24 cellular contexts compared by ENCODE assay signal in genomic region chr20:20406306-20406705, GRCh38. TPM values are rescaled to one million over a fixed set of nuclear protein-coding genes. Genes with fewer than 3 reads are reported as not detected.
A peak's percentile ranks its signal among the peaks of the same experiment; 100 is the strongest.
DNase-seq lines count a peak whose midpoint lies in the region; ATAC-seq and TF ChIP-seq lines count a peak whose summit lies in the region.
"Had no signal": no experiment of that assay in that cellular context is flagged by ENCODE, and none has a peak within 500 bp of the region (broad histone marks: within the 10 kb centered on the region; RNA-seq: fewer than 3 reads in every experiment).

No MANE protein-coding gene starts in this region.

- no CpG with 5 or more reads among the region's 2 CpGs for WGBS in mesendoderm (ENCODE audit: extremely low coverage, insufficient coverage, low lambda C conversion rate)

- H3K4me2 ChIP-seq in mesendoderm (ENCODE audit: low read length), result no peak overlapping the region
- H3K4me2 ChIP-seq: BLaER1 treated with 17β-estradiol and CSF1 and Interleukin-3, amounts not matched to agents 10 nM and 100 nM had no signal

- no peaks in the 10 kb centered on the region for H3K9me3 Mint-ChIP-seq in stimulated activated naive CD8-positive, alpha-beta T cell treated with anti-CD3 and anti-CD28 coated beads, Interleukin-15, Interleukin-2, amounts not matched to agents 100 ng/mL and 50 ng/mL, for 24 hours
- no peaks in the 10 kb centered on the region for H3K9me3 Mint-ChIP-seq in stimulated activated naive CD8-positive, alpha-beta T cell treated with anti-CD3 and anti-CD28 coated beads, Interleukin-15, amount 100 ng/mL, for 72 hours
- H3K9me3 Mint-ChIP-seq in activated T-helper 1 cell treated with anti-CD3 and anti-CD28 coated beads, Interleukin-12 subunit alpha, Interleukin-12 subunit beta, Interleukin-2, Interleukin-4 antibody, amounts not matched to agents 30 ng/mL and 10 ng/mL and 1 ng/mL, durations not matched to agents 14 hours and 24 hours and 36 hours, result no peaks in the 10 kb centered on the region
- H3K9me3 Mint-ChIP-seq: CD4-positive, alpha-beta T cell had no signal

- H3K27me3 Mint-ChIP-seq in stimulated activated naive CD8-positive, alpha-beta T cell treated with anti-CD3 and anti-CD28 coated beads, Interleukin-15, Interleukin-2, amounts not matched to agents 100 ng/mL and 50 ng/mL, for 24 hours, result no peaks in the 10 kb centered on the region
- no peaks in the 10 kb centered on the region for H3K27me3 Mint-ChIP-seq in stimulated activated naive CD8-positive, alpha-beta T cell treated with anti-CD3 and anti-CD28 coated beads, Interleukin-15, amount 100 ng/mL, for 72 hours
- H3K27me3 Mint-ChIP-seq in activated T-helper 1 cell treated with anti-CD3 and anti-CD28 coated beads, Interleukin-12 subunit alpha, Interleukin-12 subunit beta, Interleukin-2, Interleukin-4 antibody, amounts not matched to agents 30 ng/mL and 10 ng/mL and 1 ng/mL, durations not matched to agents 14 hours and 24 hours and 36 hours (ENCODE audit: insufficient read depth), result no peaks in the 10 kb centered on the region
- H3K27me3 Mint-ChIP-seq: CD4-positive, alpha-beta T cell had no signal

- no peak overlapping the region for H3K27ac ChIP-seq in coronary artery
- H3K27ac ChIP-seq in mesendoderm (ENCODE audit: low read depth, low read length), result no peak overlapping the region
- H3K27ac ChIP-seq in A673 (ENCODE audit: low read depth, low read length, poor library complexity, severe bottlenecking), result no peak overlapping the region
- H3K27ac ChIP-seq: BLaER1 treated with 17β-estradiol and CSF1 and Interleukin-3, amounts not matched to agents 10 nM and 100 nM; RWPE1 had no signal

- POLR2A ChIA-PET in A673 (lab: Charles Lee; ENCODE audit: low non-redundant PET), result no interaction called here

- peaks cover 3% of the 10 kb centered on the region for H3K4me1 Mint-ChIP-seq in stimulated activated naive CD8-positive, alpha-beta T cell treated with anti-CD3 and anti-CD28 coated beads, Interleukin-15, Interleukin-2, amounts not matched to agents 100 ng/mL and 50 ng/mL, for 24 hours (ENCODE audit: low read depth)
- no peaks in the 10 kb centered on the region for H3K4me1 Mint-ChIP-seq in stimulated activated naive CD8-positive, alpha-beta T cell treated with anti-CD3 and anti-CD28 coated beads, Interleukin-15, amount 100 ng/mL, for 72 hours
- H3K4me1 Mint-ChIP-seq in activated T-helper 1 cell treated with anti-CD3 and anti-CD28 coated beads, Interleukin-12 subunit alpha, Interleukin-12 subunit beta, Interleukin-2, Interleukin-4 antibody, amounts not matched to agents 30 ng/mL and 10 ng/mL and 1 ng/mL, durations not matched to agents 14 hours and 24 hours and 36 hours (ENCODE audit: low read depth), result no peaks in the 10 kb centered on the region

- peaks cover 25% of the 10 kb centered on the region for H3K36me3 Mint-ChIP-seq in stimulated activated naive CD8-positive, alpha-beta T cell treated with anti-CD3 and anti-CD28 coated beads, Interleukin-15, Interleukin-2, amounts not matched to agents 100 ng/mL and 50 ng/mL, for 24 hours (ENCODE audit: low read depth)
- peaks cover 3% of the 10 kb centered on the region for H3K36me3 Mint-ChIP-seq in activated T-helper 1 cell treated with anti-CD3 and anti-CD28 coated beads, Interleukin-12 subunit alpha, Interleukin-12 subunit beta, Interleukin-2, Interleukin-4 antibody, amounts not matched to agents 30 ng/mL and 10 ng/mL and 1 ng/mL, durations not matched to agents 14 hours and 24 hours and 36 hours (ENCODE audit: low read depth)

- no peaks in the 10 kb centered on the region for H3K27me3 ChIP-seq in mesendoderm (ENCODE audit: insufficient read depth, low read length, poor library complexity)
- H3K27me3 ChIP-seq in A673 (replicated peaks; ENCODE audit: insufficient read depth, low read depth, low read length, poor library complexity), result no peaks in the 10 kb centered on the region
- H3K27me3 ChIP-seq: BLaER1 treated with 17β-estradiol and CSF1 and Interleukin-3, amounts not matched to agents 10 nM and 100 nM had no signal

- BruUV-seq in A673 (replicated peaks; lab: Mats Ljungman, UMichigan), result no TSS peak

- intact Hi-C loops in activated T-helper 1 cell treated with anti-CD3 and anti-CD28 coated beads, Interleukin-12 subunit alpha, Interleukin-12 subunit beta, Interleukin-2, Interleukin-4 antibody, amounts not matched to agents 30 ng/mL and 10 ng/mL and 1 ng/mL, durations not matched to agents 14 hours and 24 hours and 36 hours (cut with micrococcal nuclease), result loop anchor here (5.0 kb wide), 1 partner anchor 34 kb away; no protein-coding TSS in a partner anchor
- intact Hi-C loops in A673 (cut with micrococcal nuclease; ENCODE audit: unreplicated experiment), result no loop called here

- H2BK5ac ChIP-seq in mesendoderm (ENCODE audit: low read length), result no peak overlapping the region

- TF ChIP-seq CTCF in coronary artery (IDR thresholded peaks at IDR 0.05), result no peak
- TF ChIP-seq CTCF in A673 (conservative IDR thresholded peaks at IDR 0.05; ENCODE audit: low read depth, low read length), result no peak

- H3K79me1 ChIP-seq in mesendoderm (ENCODE audit: low read length), result no peaks in the 10 kb centered on the region

- no peak overlapping the region for H4K8ac ChIP-seq in mesendoderm (ENCODE audit: low read depth, low read length)

- peak overlapping the region; percentile 60 for H3K27ac Mint-ChIP-seq in stimulated activated naive CD8-positive, alpha-beta T cell treated with anti-CD3 and anti-CD28 coated beads, Interleukin-15, Interleukin-2, amounts not matched to agents 100 ng/mL and 50 ng/mL, for 24 hours
- peak overlapping the region in 1 of 2 donors; percentile 34 for H3K27ac Mint-ChIP-seq in stimulated activated naive CD8-positive, alpha-beta T cell treated with anti-CD3 and anti-CD28 coated beads, Interleukin-15, amount 100 ng/mL, for 72 hours
- peak overlapping the region; percentile 5 for H3K27ac Mint-ChIP-seq in activated T-helper 1 cell treated with anti-CD3 and anti-CD28 coated beads, Interleukin-12 subunit alpha, Interleukin-12 subunit beta, Interleukin-2, Interleukin-4 antibody, amounts not matched to agents 30 ng/mL and 10 ng/mL and 1 ng/mL, durations not matched to agents 14 hours and 24 hours and 36 hours
- H3K27ac Mint-ChIP-seq: CD4-positive, alpha-beta T cell had no signal

- H2BK120ac ChIP-seq in mesendoderm (ENCODE audit: low read depth, low read length), result no peak overlapping the region

- H3K9me3 ChIP-seq in A673 (ENCODE audit: low read depth, low read length, poor library complexity, severe bottlenecking), result no peaks in the 10 kb centered on the region
- H3K9me3 ChIP-seq: BLaER1 treated with 17β-estradiol and CSF1 and Interleukin-3, amounts not matched to agents 10 nM and 100 nM had no signal

- no peak overlapping the region for H2BK15ac ChIP-seq in mesendoderm (replicated peaks; ENCODE audit: low read depth)

- no peaks in the 10 kb centered on the region for H3K79me2 ChIP-seq in mesendoderm (ENCODE audit: control insufficient read depth, insufficient read depth, low read length)

- no peak overlapping the region for H3K18ac ChIP-seq in mesendoderm (ENCODE audit: low read length)

- H3K23ac ChIP-seq in mesendoderm (ENCODE audit: low read length), result no peak overlapping the region

- H3K4me1 ChIP-seq in mesendoderm (ENCODE audit: control insufficient read depth, low read depth, low read length) (no peaks in the 10 kb centered on the region), A673 (ENCODE audit: insufficient read depth, low read length, poor library complexity, severe bottlenecking) (peaks cover 34% of the 10 kb centered on the region)
- H3K4me1 ChIP-seq: BLaER1 treated with 17β-estradiol and CSF1 and Interleukin-3, amounts not matched to agents 10 nM and 100 nM had no signal

- no peak overlapping the region for H4K5ac ChIP-seq in mesendoderm (ENCODE audit: low read length)

- no peak overlapping the region for H3K4me3 Mint-ChIP-seq in stimulated activated naive CD8-positive, alpha-beta T cell treated with anti-CD3 and anti-CD28 coated beads, Interleukin-15, Interleukin-2, amounts not matched to agents 100 ng/mL and 50 ng/mL, for 24 hours
- no peak overlapping the region for H3K4me3 Mint-ChIP-seq in stimulated activated naive CD8-positive, alpha-beta T cell treated with anti-CD3 and anti-CD28 coated beads, Interleukin-15, amount 100 ng/mL, for 72 hours
- H3K4me3 Mint-ChIP-seq in activated T-helper 1 cell treated with anti-CD3 and anti-CD28 coated beads, Interleukin-12 subunit alpha, Interleukin-12 subunit beta, Interleukin-2, Interleukin-4 antibody, amounts not matched to agents 30 ng/mL and 10 ng/mL and 1 ng/mL, durations not matched to agents 14 hours and 24 hours and 36 hours, result no peak overlapping the region
- H3K4me3 Mint-ChIP-seq: CD4-positive, alpha-beta T cell had no signal

- H3K4me3 ChIP-seq in coronary artery, result no peak overlapping the region
- H3K4me3 ChIP-seq in mesendoderm (ENCODE audit: low read length), result no peak overlapping the region
- H3K4me3 ChIP-seq in A673 (ENCODE audit: low read depth, low read length, poor library complexity, severe bottlenecking), result no peak overlapping the region
- H3K4me3 ChIP-seq: BLaER1 treated with 17β-estradiol and CSF1 and Interleukin-3, amounts not matched to agents 10 nM and 100 nM; K562 had no signal

- no peak overlapping the region for H3K56ac ChIP-seq in mesendoderm (ENCODE audit: low read length)

- no peaks in the 10 kb centered on the region for H3K36me3 ChIP-seq in mesendoderm (ENCODE audit: control insufficient read depth, insufficient read depth, low read length)
- no peaks in the 10 kb centered on the region for H3K36me3 ChIP-seq in A673 (ENCODE audit: insufficient read depth, low read length, poor library complexity, severe bottlenecking)

- no peak overlapping the region for H2AK5ac ChIP-seq in mesendoderm (ENCODE audit: low read length)

- H3K9ac ChIP-seq in mesendoderm (ENCODE audit: low read length), result no peak overlapping the region
- H3K9ac ChIP-seq: BLaER1 treated with 17β-estradiol and CSF1 and Interleukin-3, amounts not matched to agents 10 nM and 100 nM had no signal

- no peak overlapping the region for H3K4ac ChIP-seq in mesendoderm (ENCODE audit: low read depth, low read length)

- no peak for DNase-seq in stimulated activated naive CD8-positive, alpha-beta T cell treated with anti-CD3 and anti-CD28 coated beads, Interleukin-15, amount 100 ng/mL, for 72 hours
- DNase-seq in activated T-helper 1 cell treated with anti-CD3 and anti-CD28 coated beads, Interleukin-12 subunit alpha, Interleukin-12 subunit beta, Interleukin-2, Interleukin-4 antibody, amounts not matched to agents 30 ng/mL and 10 ng/mL and 1 ng/mL, durations not matched to agents 14 hours and 24 hours and 36 hours (ENCODE audit: low spot score), result no peak
- DNase-seq in myocyte (ENCODE audit: low read depth) (peak; percentile 45), coronary artery (ENCODE audit: low spot score) (no peak), mesendoderm (no peak), A673 (ENCODE audit: low spot score) (no peak)
- DNase-seq: AML-193; CD4-positive, alpha-beta T cell; HCEC 1CT; Kasumi-1; NCI-H1105 treated with DMSO at 0.1 percent for 48 hours; NCI-H146; NCI-H1930; NCI-H2107; NCI-H526 treated with DMSO at 0.1 percent for 48 hours; SHP77 had no signal

- CTCF ChIA-PET in A673 (lab: Charles Lee), result interaction anchor here (0.6 kb wide), 1 partner anchor 21 kb away, joined by 5 read pairs; no protein-coding TSS in a partner anchor

- no peak for ATAC-seq in stimulated activated naive CD8-positive, alpha-beta T cell treated with anti-CD3 and anti-CD28 coated beads, Interleukin-15, amount 100 ng/mL, for 72 hours
- ATAC-seq: K562, Panc1 had no signal

RNA-seq across cellular contexts. Expression of gene INSM1, which starts 38.4 kb away (rescaled TPM):
- total RNA-seq in activated T-helper 1 cell treated with anti-CD3 and anti-CD28 coated beads, Interleukin-12 subunit alpha, Interleukin-12 subunit beta, Interleukin-2, Interleukin-4 antibody, amounts not matched to agents 30 ng/mL and 10 ng/mL and 1 ng/mL, durations not matched to agents 14 hours and 24 hours and 36 hours, result 30.1 and 32.3 TPM in 2 replicates
- total RNA-seq in myocyte (not detected in 2 replicates), A673 (2021) (not detected in 2 replicates)
- polyA plus RNA-seq in myocyte (2012), result not detected
- 0.01 TPM for polyA plus RNA-seq in mesendoderm (2013, experiment 1 of 2)
- polyA plus RNA-seq in mesendoderm (2013, experiment 2 of 2), result 0.01 TPM
- total RNA-seq: A172; CD4-positive, alpha-beta T cell; K562; MCF 10A had no signal
- polyA plus RNA-seq: AG04450, K562 had no signal

Comparison
In these comparisons a context has a peak if more than half of its experiments do, and no peak if none do; other contexts are left out.
1. RNA of gene INSM1, which starts 38.4 kb away (total RNA-seq): 30.1 to 32.3 TPM in activated T-helper 1 cell treated with anti-CD3 and anti-CD28 coated beads, Interleukin-12 subunit alpha, Interleukin-12 subunit beta, Interleukin-2, Interleukin-4 antibody, amounts not matched to agents 30 ng/mL and 10 ng/mL and 1 ng/mL, durations not matched to agents 14 hours and 24 hours and 36 hours; not detected in myocyte and not detected in A673; every median in the first group is over 10 times any median in the second.